Comparison of ENCODE assay signal across 21 cellular contexts in the genomic region with DNA sequence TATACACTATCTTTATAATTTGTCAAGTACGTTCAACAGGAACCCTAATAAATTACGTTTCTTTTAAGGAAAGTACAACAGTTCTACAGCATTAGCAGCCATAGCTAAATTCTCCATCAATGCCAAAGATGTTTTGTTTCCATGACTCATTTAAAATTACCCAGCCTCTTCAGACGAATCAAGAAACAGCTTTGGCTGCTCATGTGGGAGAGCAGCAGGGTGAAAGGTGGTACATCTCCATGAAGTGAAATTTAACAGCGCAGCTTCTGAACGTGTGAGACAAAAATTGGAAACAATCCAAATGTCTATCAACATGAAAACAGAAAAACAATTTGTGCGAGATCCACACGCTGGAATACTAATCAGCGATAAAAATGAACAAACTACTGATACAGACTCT.
"Had no signal": no experiment of that assay in that cellular context is flagged by ENCODE, and none has a peak within 500 bp of the region (broad histone marks: within the 10 kb centered on the region; RNA-seq: fewer than 3 reads in every experiment).

No MANE protein-coding gene starts in this region.

- H3K27ac ChIP-seq: coronary artery, gastroesophageal sphincter, parathyroid adenoma, prostate gland, right lobe of liver, tibial artery, upper lobe of left lung, uterus had no signal

- H3K4me1 Mint-ChIP-seq: immature natural killer cell; naive thymus-derived CD4-positive, alpha-beta T cell; nephron progenitor cell; stimulated activated memory B cell treated with anti-CD40 and anti-IgM and Interleukin-4, amounts not matched to agents 10 μg/mL and 1 μg/mL and 100 μg/mL, for 72 hours had no signal

- H3K4me1 ChIP-seq: gastroesophageal sphincter, parathyroid adenoma, prostate gland, right lobe of liver, tibial artery, upper lobe of left lung, uterus had no signal

- DNase-seq: effector CD4-positive, alpha-beta T cell; endodermal cell; foreskin fibroblast; glutamatergic neuron; immature natural killer cell; kidney; left colon; mammary epithelial cell; naive thymus-derived CD4-positive, alpha-beta T cell; nephron progenitor cell; right lobe of liver; stimulated activated CD4-positive, alpha-beta T cell treated with anti-CD3 and anti-CD28 coated beads, Interleukin-4, amount 100 ng/mL, for 1 hour; tibial artery; upper lobe of left lung; uterus had no signal

- H3K9me3 Mint-ChIP-seq: endodermal cell had no signal

- ATAC-seq: gastroesophageal sphincter; left colon; naive thymus-derived CD4-positive, alpha-beta T cell; right lobe of liver; stimulated activated memory B cell treated with anti-CD40 and anti-IgM and Interleukin-4, amounts not matched to agents 10 μg/mL and 1 μg/mL and 100 μg/mL, for 72 hours had no signal

- H3K36me3 ChIP-seq: gastroesophageal sphincter, prostate gland, right lobe of liver, tibial artery, upper lobe of left lung, uterus had no signal

- H3K27me3 Mint-ChIP-seq: naive thymus-derived CD4-positive, alpha-beta T cell; stimulated activated memory B cell treated with anti-CD40 and anti-IgM and Interleukin-4, amounts not matched to agents 10 μg/mL and 1 μg/mL and 100 μg/mL, for 72 hours; stimulated activated naive CD8-positive, alpha-beta T cell treated with anti-CD3 and anti-CD28 coated beads, Interleukin-15, Interleukin-2, amounts not matched to agents 100 ng/mL and 50 ng/mL, for 24 hours had no signal

- H3K9me3 ChIP-seq: gastroesophageal sphincter, prostate gland, right lobe of liver, tibial artery, upper lobe of left lung, uterus had no signal

- H3K36me3 Mint-ChIP-seq: immature natural killer cell; naive thymus-derived CD4-positive, alpha-beta T cell; stimulated activated memory B cell treated with anti-CD40 and anti-IgM and Interleukin-4, amounts not matched to agents 10 μg/mL and 1 μg/mL and 100 μg/mL, for 72 hours had no signal

- H3K4me3 Mint-ChIP-seq: endodermal cell; immature natural killer cell; naive thymus-derived CD4-positive, alpha-beta T cell; nephron progenitor cell; stimulated activated memory B cell treated with anti-CD40 and anti-IgM and Interleukin-4, amounts not matched to agents 10 μg/mL and 1 μg/mL and 100 μg/mL, for 72 hours; stimulated activated naive CD8-positive, alpha-beta T cell treated with anti-CD3 and anti-CD28 coated beads, Interleukin-15, Interleukin-2, amounts not matched to agents 100 ng/mL and 50 ng/mL, for 24 hours had no signal

- H3K27me3 ChIP-seq: gastroesophageal sphincter, right lobe of liver, tibial artery, upper lobe of left lung, uterus had no signal

- H3K27ac Mint-ChIP-seq: endodermal cell; immature natural killer cell; naive thymus-derived CD4-positive, alpha-beta T cell; nephron progenitor cell; stimulated activated memory B cell treated with anti-CD40 and anti-IgM and Interleukin-4, amounts not matched to agents 10 μg/mL and 1 μg/mL and 100 μg/mL, for 72 hours; stimulated activated naive CD8-positive, alpha-beta T cell treated with anti-CD3 and anti-CD28 coated beads, Interleukin-15, Interleukin-2, amounts not matched to agents 100 ng/mL and 50 ng/mL, for 24 hours had no signal

- H3K4me3 ChIP-seq: coronary artery, gastroesophageal sphincter, prostate gland, right lobe of liver, tibial artery, upper lobe of left lung, uterus had no signal
